Comparison of ENCODE assay signal across 22 cellular contexts in genomic region chr9:128448746-128449145, GRCh38. TPM values are rescaled to one million over a fixed set of nuclear protein-coding genes. Genes with fewer than 3 reads are reported as not detected.
DNase-seq lines count a peak whose midpoint lies in the region; ATAC-seq, FAIRE-seq and TF ChIP-seq lines count a peak whose summit lies in the region.
"Had no signal": no experiment of that assay in that cellular context is flagged by ENCODE, and none has a peak within 500 bp of the region (broad histone marks: within the 10 kb centered on the region; RNA-seq: fewer than 3 reads in every experiment).

No MANE protein-coding gene starts in this region.

- TF ChIP-seq EP300 in K562 (IDR thresholded peaks at IDR 0.05; ENCODE audit: low read length) = no peak

- H3K4me1 ChIP-seq in K562 (replicated peaks in 1 of 2; ENCODE audit: control insufficient read depth in 2 of 2, insufficient read depth in 2 of 2, low read length in 2 of 2) (peaks cover 16 to 19% of the 10 kb centered on the region in 2 experiments; a peak in 3 of 5 replicates), colonic mucosa (no peaks in the 10 kb centered on the region)
- H3K4me1 ChIP-seq: A549, Caco-2 had no signal

- no peak for FAIRE-seq in K562 (lab: Jason Lieb, UNC)
- FAIRE-seq: A549, D721Med, G401.6, GM12891, GM19239 had no signal

- intact Hi-C loops in natural killer cell (cut with micrococcal nuclease) = no loop called here
- intact Hi-C loops in K562 (cut with micrococcal nuclease) = no loop called here
- intact Hi-C loops in colonic mucosa (cut with DNase I) = no loop called here

- H3K27ac ChIP-seq in K562 (ENCODE audit: extremely low read depth, low read depth, low read length) = no peak overlapping the region
- no peak overlapping the region for H3K27ac ChIP-seq in colonic mucosa
- H3K27ac ChIP-seq: 22Rv1; A549; BLaER1 treated with 17β-estradiol and CSF1 and Interleukin-3, amounts not matched to agents 10 nM and 100 nM; C4-2B had no signal

- H4K20me1 ChIP-seq in K562 (replicated peaks; ENCODE audit: control insufficient read depth, insufficient read depth, low read length) = no peaks in the 10 kb centered on the region
- H4K20me1 ChIP-seq: BLaER1 treated with 17β-estradiol and CSF1 and Interleukin-3, amounts not matched to agents 10 nM and 100 nM had no signal

- H3K4me2 ChIP-seq in K562 (ENCODE audit: insufficient read depth, low read length) = no peak overlapping the region
- H3K4me2 ChIP-seq: A549; BLaER1 treated with 17β-estradiol and CSF1 and Interleukin-3, amounts not matched to agents 10 nM and 100 nM had no signal

- CTCF ChIA-PET in K562 (lab: Yijun Ruan, JAX; ENCODE audit: low intra/inter-chr PET ratio) = no interaction called here

- no peaks in the 10 kb centered on the region for H3K4me1 Mint-ChIP-seq in natural killer cell treated with Interleukin-12 subunit alpha and Interleukin-12 subunit beta and Interleukin-15 and Interleukin-18, amount 100 ng/mL, for 72 hours (ENCODE audit: low read depth in 2 of 2)
- H3K4me1 Mint-ChIP-seq in natural killer cell = no peaks in the 10 kb centered on the region
- H3K4me1 Mint-ChIP-seq: B cell had no signal

- no peak for ATAC-seq in natural killer cell treated with Interleukin-12 subunit alpha and Interleukin-12 subunit beta and Interleukin-15 and Interleukin-18, amount 100 ng/mL, for 72 hours
- ATAC-seq in natural killer cell = no peak
- no peak for ATAC-seq in K562
- ATAC-seq: A549; CD8-positive, alpha-beta T cell had no signal

- H3K27me3 Mint-ChIP-seq in natural killer cell treated with Interleukin-12 subunit alpha and Interleukin-12 subunit beta and Interleukin-15 and Interleukin-18, amount 100 ng/mL, for 72 hours = no peaks in the 10 kb centered on the region
- no peaks in the 10 kb centered on the region for H3K27me3 Mint-ChIP-seq in natural killer cell (ENCODE audit: low read depth in 2 of 2)
- H3K27me3 Mint-ChIP-seq: B cell; CD4-positive, alpha-beta T cell had no signal

- no peaks in the 10 kb centered on the region for H3K36me3 Mint-ChIP-seq in natural killer cell treated with Interleukin-12 subunit alpha and Interleukin-12 subunit beta and Interleukin-15 and Interleukin-18, amount 100 ng/mL, for 72 hours
- no peaks in the 10 kb centered on the region for H3K36me3 Mint-ChIP-seq in natural killer cell
- H3K36me3 Mint-ChIP-seq: CD8-positive, alpha-beta T cell had no signal

- peak; percentile 12 for DNase-seq in natural killer cell treated with Interleukin-12 subunit alpha and Interleukin-12 subunit beta and Interleukin-15 and Interleukin-18, amount 100 ng/mL, for 72 hours (ENCODE audit: low spot score)
- DNase-seq in natural killer cell = no peak
- DNase-seq in NCI-H82 treated with DMSO at 0.1 percent for 48 hours (lab: John Stamatoyannopoulos, UW; ENCODE audit: unreplicated experiment) = peak; percentile 10
- DNase-seq in K562 (ENCODE audit: extremely low read depth in 1 of 4, low spot score in 3 of 4) = peak in 1 of 4 experiments; percentile 1
- DNase-seq in NCI-H1694 treated with DMSO at 0.1 percent for 48 hours (lab: John Stamatoyannopoulos, UW) = no peak
- DNase-seq in colonic mucosa = no peak
- DNase-seq: AML-193; Caco-2; Calu3; CD4-positive, alpha-beta T cell; CD8-positive, alpha-beta T cell; DMS79 treated with DMSO at 0.1 percent for 48 hours; GF-D8 had no signal

- WGBS in K562 (ENCODE audit: insufficient coverage, low coverage, missing lambda C conversion rate) = 100% methylated on average over 2 of the region's 2 CpGs

- H3K9me1 ChIP-seq in K562 (ENCODE audit: control insufficient read depth, insufficient read depth, low read length) = no peaks in the 10 kb centered on the region

- no peak for TF ChIP-seq CTCF in natural killer cell (IDR thresholded peaks at IDR 0.05)
- no peak for TF ChIP-seq CTCF in K562 (IDR thresholded peaks at IDR 0.05 in 2 of 3, conservative IDR thresholded peaks at IDR 0.05 in 1 of 3; ENCODE audit: insufficient read depth in 2 of 3, low read depth in 1 of 3, low read length in 3 of 3)
- TF ChIP-seq CTCF in colonic mucosa (IDR thresholded peaks at IDR 0.05) = no peak

- 0 out of 2 replicates have a peak overlapping the region, but pooled peaks have one; percentile 3 for H2AFZ ChIP-seq in K562 (ENCODE audit: low read depth, low read length)

- H3K9me3 ChIP-seq in K562 (replicated peaks; ENCODE audit: control insufficient read depth, insufficient read depth, low read depth, low read length) (peaks cover 2% of the 10 kb centered on the region; the same call in 1 of the 2 replicates), colonic mucosa (no peaks in the 10 kb centered on the region)
- H3K9me3 ChIP-seq: A549; BLaER1 treated with 17β-estradiol and CSF1 and Interleukin-3, amounts not matched to agents 10 nM and 100 nM; Caco-2 had no signal

- H3K4me3 Mint-ChIP-seq in natural killer cell treated with Interleukin-12 subunit alpha and Interleukin-12 subunit beta and Interleukin-15 and Interleukin-18, amount 100 ng/mL, for 72 hours = no peak overlapping the region
- no peak overlapping the region for H3K4me3 Mint-ChIP-seq in natural killer cell
- H3K4me3 Mint-ChIP-seq: B cell; CD4-positive, alpha-beta T cell; CD8-positive, alpha-beta T cell had no signal

- in situ Hi-C loops in K562 (cut with MboI) = no loop called here

- no peaks in the 10 kb centered on the region for H3K36me3 ChIP-seq in K562 (ENCODE audit: control insufficient read depth, insufficient read depth, low read length)
- H3K36me3 ChIP-seq in colonic mucosa = no peaks in the 10 kb centered on the region
- H3K36me3 ChIP-seq: BLaER1 treated with 17β-estradiol and CSF1 and Interleukin-3, amounts not matched to agents 10 nM and 100 nM had no signal

- no peak overlapping the region for H3K4me3 ChIP-seq in K562
- H3K4me3 ChIP-seq in colonic mucosa = no peak overlapping the region
- H3K4me3 ChIP-seq: A549; BLaER1 treated with 17β-estradiol and CSF1 and Interleukin-3, amounts not matched to agents 10 nM and 100 nM had no signal

- BruUV-seq in K562 (replicated peaks; lab: Mats Ljungman, UMichigan) = no TSS peak

- H3K27me3 ChIP-seq in K562 (ENCODE audit: control insufficient read depth in 2 of 2, insufficient read depth in 2 of 2, low read length in 2 of 2) (no peaks in the 10 kb centered on the region), colonic mucosa (no peaks in the 10 kb centered on the region)
- H3K27me3 ChIP-seq: BLaER1 treated with 17β-estradiol and CSF1 and Interleukin-3, amounts not matched to agents 10 nM and 100 nM had no signal

- no peak for TF ChIP-seq RAD21 in K562 (CRISPR knock-in tag; conservative IDR thresholded peaks at IDR 0.05 in 1 of 2, IDR thresholded peaks at IDR 0.05 in 1 of 2)

- POLR2A ChIA-PET in K562 (lab: Yijun Ruan, JAX) = interaction anchor here (0.5 kb wide), 1 partner anchor 12 kb away, joined by 3 read pairs; no protein-coding TSS in a partner anchor

- no peak for TF ChIP-seq POLR2A in K562 (conservative IDR thresholded peaks at IDR 0.05)

- H3K9ac ChIP-seq in K562 (ENCODE audit: insufficient read depth in 1 of 2, low read depth in 2 of 2, low read length in 2 of 2) = no peak overlapping the region
- no peak overlapping the region for H3K9ac ChIP-seq in colonic mucosa (ENCODE audit: low read depth in 2 of 2, low read length in 2 of 2)
- H3K9ac ChIP-seq: BLaER1 treated with 17β-estradiol and CSF1 and Interleukin-3, amounts not matched to agents 10 nM and 100 nM had no signal

- H3K79me2 ChIP-seq in K562 (ENCODE audit: control insufficient read depth, insufficient read depth, low read length) = no peaks in the 10 kb centered on the region

- H3K27ac Mint-ChIP-seq in natural killer cell treated with Interleukin-12 subunit alpha and Interleukin-12 subunit beta and Interleukin-15 and Interleukin-18, amount 100 ng/mL, for 72 hours = no peak overlapping the region
- H3K27ac Mint-ChIP-seq in natural killer cell = no peak overlapping the region
- H3K27ac Mint-ChIP-seq: B cell; CD4-positive, alpha-beta T cell; CD8-positive, alpha-beta T cell had no signal

- H3K9me3 Mint-ChIP-seq in natural killer cell treated with Interleukin-12 subunit alpha and Interleukin-12 subunit beta and Interleukin-15 and Interleukin-18, amount 100 ng/mL, for 72 hours = no peaks in the 10 kb centered on the region
- H3K9me3 Mint-ChIP-seq in natural killer cell = no peaks in the 10 kb centered on the region
- H3K9me3 Mint-ChIP-seq: CD4-positive, alpha-beta T cell; CD8-positive, alpha-beta T cell had no signal

RNA-seq across cellular contexts. Expression of gene ODF2, which starts 7.1 kb away (rescaled TPM):
- 10 to 100 TPM; 55.4 to 95.2 TPM for total RNA-seq in natural killer cell treated with Interleukin-12 subunit alpha and Interleukin-12 subunit beta and Interleukin-15 and Interleukin-18, amount 100 ng/mL, for 72 hours
- total RNA-seq in natural killer cell (10 to 100 TPM; 36.4 to 44.4 (median 37.5) TPM), K562 (2014; rRNA removed) (73.7 and 76.5 TPM in 2 replicates), K562 (2014; rRNA removed; fragmentation: Illumina TruSeq; extraction: Trizol) (54.1 and 56.9 TPM in 2 replicates), K562 (2015; rRNA removed; fragmentation: Illumina TruSeq; extraction: Trizol) (70.1 and 71.3 TPM in 2 replicates), K562 (2021) (61.9 and 71.6 TPM in 2 replicates), colonic mucosa (10 to 100 TPM; 14.9 to 36.2 TPM)
- 159 and 215 TPM in 2 replicates for total RNA-seq in K562 (2011; cell fraction: chromatin; rRNA removed; ENCODE audit: low replicate concordance)
- total RNA-seq in K562 (2011; cell fraction: nucleolus; rRNA removed) = 89.5 and 89.9 TPM in 2 replicates
- total RNA-seq in K562 (2011; cell fraction: nucleoplasm; rRNA removed) = 111 and 132 TPM in 2 replicates
- polyA plus RNA-seq in K562 (2011; rRNA removed) (23.1 and 33.2 TPM in 2 replicates), K562 (2014; fragmentation: Illumina TruSeq; extraction: Trizol) (79.3 and 83.2 TPM in 2 replicates), K562 (2014; fragmentation: Nextera tagmentation; extraction: Ambion mirVana) (10 to 100 TPM; 16.5 to 69.7 TPM), K562 (2014; rRNA removed) (46.7 and 52.3 TPM in 2 replicates)
- 16.3 and 20.6 TPM in 2 replicates for polyA plus RNA-seq in K562 (2011; cell fraction: cytosol; rRNA removed)
- 243 and 275 TPM in 2 replicates for polyA plus RNA-seq in K562 (2011; cell fraction: nucleus; rRNA removed)
- 63.5 and 64.9 TPM in 2 replicates for polyA plus RNA-seq in K562 (2012)
- 21.7 and 24.7 TPM in 2 replicates for polyA minus RNA-seq in K562 (2011; rRNA and poly(A)+ RNA removed)
- 20.7 and 23.0 TPM in 2 replicates for polyA minus RNA-seq in K562 (2011; cell fraction: cytosol; rRNA and poly(A)+ RNA removed)
- 25.8 and 37.1 TPM in 2 replicates for polyA minus RNA-seq in K562 (2011; cell fraction: nucleus; rRNA and poly(A)+ RNA removed)

RNA-seq across cellular contexts. Expression of gene CERCAM, which starts 28.1 kb away (rescaled TPM):
- total RNA-seq in natural killer cell treated with Interleukin-12 subunit alpha and Interleukin-12 subunit beta and Interleukin-15 and Interleukin-18, amount 100 ng/mL, for 72 hours = 1 to 10 TPM; 7.4 TPM
- 10 to 100 TPM; 11.5 to 29.6 (median 24.2) TPM for total RNA-seq in natural killer cell
- total RNA-seq in K562 (2011; cell fraction: chromatin; rRNA removed; ENCODE audit: low replicate concordance) = 27.2 and 83.8 TPM in 2 replicates
- total RNA-seq in K562 (2011; cell fraction: nucleolus; rRNA removed) = 70.3 and 82.2 TPM in 2 replicates
- total RNA-seq in K562 (2011; cell fraction: nucleoplasm; rRNA removed) = 35.6 and 47.3 TPM in 2 replicates
- total RNA-seq in K562 (2014; rRNA removed) = 18.0 and 20.6 TPM in 2 replicates
- total RNA-seq in K562 (2014; rRNA removed; fragmentation: Illumina TruSeq; extraction: Trizol) = 4.2 and 5.0 TPM in 2 replicates
- total RNA-seq in K562 (2015; rRNA removed; fragmentation: Illumina TruSeq; extraction: Trizol) = 18.3 and 19.0 TPM in 2 replicates
- total RNA-seq in K562 (2021) = 22.2 and 24.0 TPM in 2 replicates
- polyA plus RNA-seq in K562 (2011; rRNA removed) = 18.8 and 39.4 TPM in 2 replicates
- polyA plus RNA-seq in K562 (2011; cell fraction: cytosol; rRNA removed) = 55.2 and 92.4 TPM in 2 replicates
- 56.0 and 58.6 TPM in 2 replicates for polyA plus RNA-seq in K562 (2011; cell fraction: nucleus; rRNA removed)
- 25.6 and 35.2 TPM in 2 replicates for polyA plus RNA-seq in K562 (2012)
- 10.5 and 14.0 TPM in 2 replicates for polyA plus RNA-seq in K562 (2014; fragmentation: Illumina TruSeq; extraction: Trizol)
- polyA plus RNA-seq in K562 (2014; fragmentation: Nextera tagmentation; extraction: Ambion mirVana) = 1 to 10 TPM in 1 of 2 experiments, under 1 TPM in 1; 0.75 to 1.3 TPM
- polyA plus RNA-seq in K562 (2014; rRNA removed) = 21.9 and 26.4 TPM in 2 replicates
- 10.7 and 11.9 TPM in 2 replicates for polyA minus RNA-seq in K562 (2011; rRNA and poly(A)+ RNA removed)
- polyA minus RNA-seq in K562 (2011; cell fraction: cytosol; rRNA and poly(A)+ RNA removed) = 15.5 and 37.0 TPM in 2 replicates
- 16.7 and 23.5 TPM in 2 replicates for polyA minus RNA-seq in K562 (2011; cell fraction: nucleus; rRNA and poly(A)+ RNA removed)
- total RNA-seq in colonic mucosa = 1 to 10 TPM; 4.9 to 9.3 TPM

RNA-seq across cellular contexts. Expression of gene GLE1, which starts 55.8 kb away (rescaled TPM):
- total RNA-seq in natural killer cell treated with Interleukin-12 subunit alpha and Interleukin-12 subunit beta and Interleukin-15 and Interleukin-18, amount 100 ng/mL, for 72 hours = 10 to 100 TPM; 40.6 to 41.9 TPM
- total RNA-seq in natural killer cell (10 to 100 TPM; 21.2 to 33.3 (median 23.3) TPM), K562 (2014; rRNA removed) (37.6 and 39.2 TPM in 2 replicates), K562 (2014; rRNA removed; fragmentation: Illumina TruSeq; extraction: Trizol) (37.7 and 40.7 TPM in 2 replicates), K562 (2015; rRNA removed; fragmentation: Illumina TruSeq; extraction: Trizol) (37.6 and 42.7 TPM in 2 replicates), K562 (2021) (35.0 and 37.1 TPM in 2 replicates), colonic mucosa (10 to 100 TPM; 30.7 to 44.5 TPM)
- total RNA-seq in K562 (2011; cell fraction: chromatin; rRNA removed; ENCODE audit: low replicate concordance) = 19.8 and 21.8 TPM in 2 replicates
- 15.5 and 15.8 TPM in 2 replicates for total RNA-seq in K562 (2011; cell fraction: nucleolus; rRNA removed)
- total RNA-seq in K562 (2011; cell fraction: nucleoplasm; rRNA removed) = 16.0 and 16.3 TPM in 2 replicates
- polyA plus RNA-seq in K562 (2011; rRNA removed) (39.1 and 44.8 TPM in 2 replicates), K562 (2014; fragmentation: Illumina TruSeq; extraction: Trizol) (38.5 and 41.8 TPM in 2 replicates), K562 (2014; fragmentation: Nextera tagmentation; extraction: Ambion mirVana) (10 to 100 TPM; 15.9 to 19.8 TPM), K562 (2014; rRNA removed) (28.8 and 32.5 TPM in 2 replicates)
- polyA plus RNA-seq in K562 (2011; cell fraction: cytosol; rRNA removed) = 27.8 and 35.1 TPM in 2 replicates
- polyA plus RNA-seq in K562 (2011; cell fraction: nucleus; rRNA removed) = 18.9 and 23.2 TPM in 2 replicates
- polyA plus RNA-seq in K562 (2012) = 28.6 and 41.1 TPM in 2 replicates
- polyA minus RNA-seq in K562 (2011; rRNA and poly(A)+ RNA removed) = 64.0 and 69.3 TPM in 2 replicates
- 29.9 and 37.6 TPM in 2 replicates for polyA minus RNA-seq in K562 (2011; cell fraction: cytosol; rRNA and poly(A)+ RNA removed)
- 6.7 and 13.0 TPM in 2 replicates for polyA minus RNA-seq in K562 (2011; cell fraction: nucleus; rRNA and poly(A)+ RNA removed)

Comparison
In these comparisons a context has a peak if more than half of its experiments do, and no peak if none do; other contexts are left out.
1. DNase-seq: peak in natural killer cell treated with Interleukin-12 subunit alpha and Interleukin-12 subunit beta and Interleukin-15 and Interleukin-18, amount 100 ng/mL, for 72 hours (single experiment) and NCI-H82 treated with DMSO at 0.1 percent for 48 hours (single experiment); none in natural killer cell (single experiment), NCI-H1694 treated with DMSO at 0.1 percent for 48 hours (single experiment) and colonic mucosa (single experiment).